20 cellular contexts compared by ENCODE assay signal in genomic region chr14:21049263-21049662, GRCh38. TPM values are rescaled to one million over a fixed set of nuclear protein-coding genes. Genes with fewer than 3 reads are reported as not detected.
DNase-seq lines count a peak whose midpoint lies in the region; ATAC-seq and TF ChIP-seq lines count a peak whose summit lies in the region.
"Had no signal": no experiment of that assay in that cellular context is flagged by ENCODE, and none has a peak within 500 bp of the region (broad histone marks: within the 10 kb centered on the region; RNA-seq: fewer than 3 reads in every experiment).

No MANE protein-coding gene starts in this region.

- no peaks in the 10 kb centered on the region for H3K9me3 ChIP-seq in adipocyte (ENCODE audit: control insufficient read depth, low read length)
- no peaks in the 10 kb centered on the region for H3K9me3 ChIP-seq in stomach
- H3K9me3 ChIP-seq: left ventricle myocardium inferior, mucosa of descending colon, SK-N-SH had no signal

- H3K4me3 ChIP-seq in adipocyte (ENCODE audit: low read length) (no peak overlapping the region), stomach (no peak overlapping the region)
- H3K4me3 ChIP-seq: left ventricle myocardium inferior, mucosa of descending colon had no signal

- H3K4me1 ChIP-seq in adipocyte (ENCODE audit: control insufficient read depth, insufficient read depth, low read length) (peaks cover 16% of the 10 kb centered on the region), stomach (peaks cover 0 to 15% (median 8%) of the 10 kb centered on the region in 4 donors)

- TF ChIP-seq POLR2A in stomach (IDR thresholded peaks at IDR 0.05), result no peak

- intact Hi-C loops in stomach (cut with DNase I; ENCODE audit: low total_unique reads), result no loop called here

- no peak for ATAC-seq in stimulated activated naive CD8-positive, alpha-beta T cell treated with anti-CD3 and anti-CD28 coated beads, Interleukin-15, Interleukin-2, amounts not matched to agents 100 U/mL and 50 U/mL, for 24 hours
- ATAC-seq: activated CD8-positive, alpha-beta T cell treated with anti-CD3 and anti-CD28 coated beads, Interleukin-2, amount 10 ng/mL, durations not matched to agents 7 days and 5 days; mucosa of descending colon; stimulated activated naive B cell treated with anti-CD40 and anti-IgM and Interleukin-4, amounts not matched to agents 10 μg/mL and 1 μg/mL and 100 μg/mL, for 72 hours had no signal

- DNase-seq in EL, result peak; percentile 52
- peak; percentile 40 for DNase-seq in adipocyte (ENCODE audit: low read depth)
- DNase-seq in glomerular visceral epithelial cell (ENCODE audit: extremely low spot score), result peak; percentile 36
- DNase-seq in COR-L47 (lab: John Stamatoyannopoulos, UW), result no peak
- DNase-seq in stimulated activated naive CD8-positive, alpha-beta T cell treated with anti-CD3 and anti-CD28 coated beads, Interleukin-15, Interleukin-2, amounts not matched to agents 100 U/mL and 50 U/mL, for 24 hours, result no peak
- DNase-seq in stomach, result no peak
- DNase-seq: ACHN; activated CD8-positive, alpha-beta T cell treated with anti-CD3 and anti-CD28 coated beads, Interleukin-2, amount 10 ng/mL, durations not matched to agents 7 days and 5 days; activated T-cell treated with anti-CD3 and anti-CD28 coated beads, Interleukin-2, amount 50 U/mL, for 48 hours; CD4-positive, alpha-beta T cell; left ventricle myocardium inferior; mucosa of descending colon; NCI-H1694 treated with DMSO at 0.1 percent for 48 hours; NCI-H226; SK-N-SH; stimulated activated naive B cell treated with anti-CD40 and anti-IgM and Interleukin-4, amounts not matched to agents 10 μg/mL and 1 μg/mL and 100 μg/mL, for 72 hours; T-helper 9 cell had no signal

- no peak for TF ChIP-seq CTCF in stomach (IDR thresholded peaks at IDR 0.05)

- 74 to 83% (median 77%) methylated on average over 3 of the region's 3 CpGs for WGBS in stomach, 5 donors

- H3K27me3 ChIP-seq in adipocyte (replicated peaks; ENCODE audit: control insufficient read depth, insufficient read depth, low read length) (no peaks in the 10 kb centered on the region), stomach (no peaks in the 10 kb centered on the region)

- TF ChIP-seq EP300 in stomach (IDR thresholded peaks at IDR 0.05), result no peak

- H3K27ac ChIP-seq in stomach, result no peak overlapping the region
- H3K27ac ChIP-seq: left ventricle myocardium inferior had no signal

- H3K36me3 ChIP-seq in adipocyte (ENCODE audit: control insufficient read depth, insufficient read depth, low read length, severe bottlenecking), result no peaks in the 10 kb centered on the region
- no peaks in the 10 kb centered on the region for H3K36me3 ChIP-seq in stomach
- H3K36me3 ChIP-seq: left ventricle myocardium inferior had no signal

- H3K9ac ChIP-seq in adipocyte (ENCODE audit: low read length), result no peak overlapping the region
- H3K9ac ChIP-seq: SK-N-SH had no signal

RNA-seq across cellular contexts. Expression of gene RNASE7, which starts 7.1 kb away (rescaled TPM):
- total RNA-seq in stomach, result 1 to 10 TPM in 1 of 5 donors, not detected in 4; 2.6 TPM
- under 1 TPM in 1 of 3 donors, not detected in 2; 0.58 TPM for polyA plus RNA-seq in stomach
- total RNA-seq: activated CD8-positive, alpha-beta T cell treated with anti-CD3 and anti-CD28 coated beads, Interleukin-2, amount 10 ng/mL, durations not matched to agents 7 days and 5 days; CD4-positive, alpha-beta T cell; glomerular endothelial cell; left ventricle myocardium inferior had no signal
- polyA plus RNA-seq: SK-N-SH had no signal

RNA-seq across cellular contexts. Expression of gene RNASE8, which starts 8.4 kb away (rescaled TPM):
- not detected for total RNA-seq in stomach
- polyA plus RNA-seq in stomach, result not detected
- total RNA-seq: activated CD8-positive, alpha-beta T cell treated with anti-CD3 and anti-CD28 coated beads, Interleukin-2, amount 10 ng/mL, durations not matched to agents 7 days and 5 days; bronchial epithelial cell; CD4-positive, alpha-beta T cell; epithelial cell of proximal tubule; glomerular endothelial cell; left ventricle myocardium inferior; mucosa of descending colon had no signal
- polyA plus RNA-seq: SK-N-SH had no signal

RNA-seq across cellular contexts. Expression of gene RNASE13, which starts 14.7 kb away (rescaled TPM):
- total RNA-seq in stomach, result under 1 TPM in 1 of 5 donors, not detected in 4; 0.18 TPM
- polyA plus RNA-seq in stomach, result not detected
- total RNA-seq: activated CD8-positive, alpha-beta T cell treated with anti-CD3 and anti-CD28 coated beads, Interleukin-2, amount 10 ng/mL, durations not matched to agents 7 days and 5 days; bronchial epithelial cell; CD4-positive, alpha-beta T cell; epithelial cell of proximal tubule; glomerular endothelial cell; left ventricle myocardium inferior; mucosa of descending colon had no signal
- polyA plus RNA-seq: SK-N-SH had no signal

RNA-seq across cellular contexts. Expression of gene TPPP2, which starts 19.2 kb away (rescaled TPM):
- total RNA-seq in stomach, result not detected
- under 1 TPM in 1 of 3 donors, not detected in 2; 0.62 TPM for polyA plus RNA-seq in stomach
- total RNA-seq: activated CD8-positive, alpha-beta T cell treated with anti-CD3 and anti-CD28 coated beads, Interleukin-2, amount 10 ng/mL, durations not matched to agents 7 days and 5 days; bronchial epithelial cell; CD4-positive, alpha-beta T cell; epithelial cell of proximal tubule; glomerular endothelial cell had no signal
- polyA plus RNA-seq: SK-N-SH had no signal

RNA-seq across cellular contexts. Expression of gene ARHGEF40, which starts 20.8 kb away (rescaled TPM):
- 100 to 1,000 TPM in 1 of 5 donors, 10 to 100 TPM in 4; 31.9 to 171 (median 36.7) TPM for total RNA-seq in stomach
- 10 to 100 TPM; 11.0 to 18.9 (median 18.5) TPM for polyA plus RNA-seq in stomach

Comparison
In these comparisons a context has a peak if more than half of its experiments do, and no peak if none do; other contexts are left out.
1. DNase-seq: peak in EL (single experiment), adipocyte (single experiment) and glomerular visceral epithelial cell (single experiment); none in COR-L47 (single experiment), stimulated activated naive CD8-positive, alpha-beta T cell treated with anti-CD3 and anti-CD28 coated beads, Interleukin-15, Interleukin-2, amounts not matched to agents 100 U/mL and 50 U/mL, for 24 hours (single experiment) and stomach (single experiment).